13 cellular contexts compared by ENCODE assay signal in the genomic region with DNA sequence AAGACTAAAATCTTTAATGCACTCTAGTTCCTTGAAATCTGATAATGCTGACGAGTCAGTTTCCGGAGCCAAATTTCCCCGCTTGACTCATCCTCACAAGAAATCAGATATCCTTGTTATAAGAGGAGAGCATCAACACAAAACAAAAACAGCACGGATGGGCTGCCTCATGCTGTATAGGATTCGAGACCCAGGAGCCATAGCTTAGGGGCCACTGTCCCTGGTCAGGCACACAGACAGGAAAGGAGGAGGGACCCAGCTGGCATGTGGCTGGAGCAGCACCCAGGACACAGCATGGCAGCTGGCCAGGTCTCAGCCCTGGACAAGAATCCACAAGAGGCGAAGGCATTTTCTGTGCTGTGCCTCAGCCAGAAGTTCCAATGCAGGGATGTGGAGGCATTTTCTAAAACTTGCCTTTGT.
A peak's percentile ranks its signal among the peaks of the same experiment; 100 is the strongest.
DNase-seq lines count a peak whose midpoint lies in the region; ATAC-seq, FAIRE-seq and TF ChIP-seq lines count a peak whose summit lies in the region.
"Had no signal": no experiment of that assay in that cellular context is flagged by ENCODE, and none has a peak within 500 bp of the region (broad histone marks: within the 10 kb centered on the region; RNA-seq: fewer than 3 reads in every experiment).

No MANE protein-coding gene starts in this region.

- H3K27me3 Mint-ChIP-seq in Calu3 (ENCODE audit: unreplicated experiment): no peaks in the 10 kb centered on the region
- H3K27me3 Mint-ChIP-seq: progenitor cell of endocrine pancreas had no signal

- no peaks in the 10 kb centered on the region for H3K9me1 ChIP-seq in K562 (ENCODE audit: control insufficient read depth, insufficient read depth, low read length)

- no peaks in the 10 kb centered on the region for H4K20me1 ChIP-seq in K562 (replicated peaks; ENCODE audit: control insufficient read depth, insufficient read depth, low read length)

- WGBS in K562 (ENCODE audit: insufficient coverage, low coverage, missing lambda C conversion rate): 5% methylated on average over 6 of the region's 6 CpGs
- 64 to 82% (median 69%) methylated on average over 5 to 6 of the region's 6 CpGs for WGBS in spleen, 5 donors

- H3K9ac ChIP-seq in K562 (ENCODE audit: insufficient read depth in 1 of 2, low read depth in 2 of 2, low read length in 2 of 2): no peak overlapping the region

- peaks cover 2% of the 10 kb centered on the region for H3K9me3 Mint-ChIP-seq in Calu3 (ENCODE audit: low read depth, unreplicated experiment)
- H3K9me3 Mint-ChIP-seq: activated T-cell treated with anti-CD3 and anti-CD28 coated beads, Interleukin-2, amount 50 U/mL, for 4 hours had no signal

- TF ChIP-seq RAD21 in K562 (CRISPR knock-in tag; conservative IDR thresholded peaks at IDR 0.05 in 1 of 2, IDR thresholded peaks at IDR 0.05 in 1 of 2): no peak

- CTCF ChIA-PET in K562 (lab: Yijun Ruan, JAX; ENCODE audit: low intra/inter-chr PET ratio) (no interaction called here), Calu3 (lab: Charles Lee) (interaction anchor here (0.7 kb wide), 1 partner anchor 98 kb away, joined by 3 read pairs; no protein-coding TSS in a partner anchor)

- no peak for TF ChIP-seq POLR2A in H54 (IDR thresholded peaks at IDR 0.05; ENCODE audit: low read depth, low read length)
- no peak for TF ChIP-seq POLR2A in K562 (conservative IDR thresholded peaks at IDR 0.05)
- TF ChIP-seq POLR2A in spleen (IDR thresholded peaks at IDR 0.05): no peak
- no peak for TF ChIP-seq POLR2A in GM18505 (IDR thresholded peaks at IDR 0.05; ENCODE audit: borderline replicate concordance, extremely low read depth, insufficient read depth, insufficient read length)

- H3K9me3 ChIP-seq in K562 (replicated peaks; ENCODE audit: control insufficient read depth, insufficient read depth, low read depth, low read length) (no peaks in the 10 kb centered on the region), spleen (peaks cover 0 to 15% (median 11%) of the 10 kb centered on the region in 8 donors)

- in situ Hi-C loops in K562 (cut with MboI): no loop called here

- intact Hi-C loops in K562 (cut with micrococcal nuclease) (no loop called here), spleen (cut with DNase I; ENCODE audit: low total_unique reads) (loop anchor here (5.0 kb wide), 1 partner anchor 172 kb away; no protein-coding TSS in a partner anchor), Calu3 (cut with micrococcal nuclease; ENCODE audit: unreplicated experiment) (no loop called here)

- DNase-seq in H54 (ENCODE audit: insufficient read length, low spot score): peak; percentile 21
- DNase-seq in K562 (ENCODE audit: extremely low read depth in 1 of 4, low spot score in 3 of 4): no peak
- DNase-seq in hypothalamus (lab: John Stamatoyannopoulos, UW): peak in 41 of 51 donors; percentile 15 to 84 (median 54)
- no peak for DNase-seq in spleen
- DNase-seq in DMS79 (lab: John Stamatoyannopoulos, UW): no peak
- no peak for DNase-seq in DMS79 treated with DMSO at 0.1 percent for 48 hours (lab: John Stamatoyannopoulos, UW)
- DNase-seq in Calu3: no peak
- DNase-seq: activated T-cell treated with anti-CD3 and anti-CD28 coated beads, Interleukin-2, amount 50 U/mL, for 4 hours; NCI-H2107; stimulated activated naive CD4-positive, alpha-beta T cell; SW 1271 had no signal

- POLR2A ChIA-PET in K562 (lab: Yijun Ruan, JAX): no interaction called here

- H3K4me3 ChIP-seq in K562 (no peak overlapping the region), spleen (no peak overlapping the region)

- peaks cover 30% of the 10 kb centered on the region for H3K4me1 Mint-ChIP-seq in Calu3 (ENCODE audit: low read depth, unreplicated experiment)

- TF ChIP-seq CTCF in K562 (IDR thresholded peaks at IDR 0.05 in 2 of 3, conservative IDR thresholded peaks at IDR 0.05 in 1 of 3; ENCODE audit: insufficient read depth in 2 of 3, low read depth in 1 of 3, low read length in 3 of 3) (no peak), spleen (IDR thresholded peaks at IDR 0.05 in 8 of 11, conservative IDR thresholded peaks at IDR 0.05 in 3 of 11) (no peak), Calu3 (IDR thresholded peaks at IDR 0.05; ENCODE audit: unreplicated experiment) (no peak)

- H2AFZ ChIP-seq in K562 (ENCODE audit: low read depth, low read length): no peak overlapping the region

- BruUV-seq in K562 (replicated peaks; lab: Mats Ljungman, UMichigan) (no TSS peak), Calu3 (replicated peaks; lab: Mats Ljungman, UMichigan) (no TSS peak)

- H3K27me3 ChIP-seq in K562 (ENCODE audit: control insufficient read depth in 2 of 2, insufficient read depth in 2 of 2, low read length in 2 of 2) (no peaks in the 10 kb centered on the region; a peak in 1 of 5 replicates), spleen (replicated peaks in 1 of 7) (peaks cover 0 to 8% (median 0%) of the 10 kb centered on the region in 7 donors)

- no peak overlapping the region for H3K4me3 Mint-ChIP-seq in Calu3 (ENCODE audit: low read depth, unreplicated experiment)
- H3K4me3 Mint-ChIP-seq: activated T-cell treated with anti-CD3 and anti-CD28 coated beads, Interleukin-2, amount 50 U/mL, for 4 hours had no signal

- H3K36me3 ChIP-seq in K562 (ENCODE audit: control insufficient read depth, insufficient read depth, low read length) (no peaks in the 10 kb centered on the region), spleen (no peaks in the 10 kb centered on the region)

- no peak overlapping the region for H3K27ac Mint-ChIP-seq in Calu3 (ENCODE audit: unreplicated experiment)
- H3K27ac Mint-ChIP-seq: progenitor cell of endocrine pancreas had no signal

- no peaks in the 10 kb centered on the region for H3K36me3 Mint-ChIP-seq in Calu3 (ENCODE audit: insufficient read depth, unreplicated experiment)

- FAIRE-seq in H54 (lab: Jason Lieb, UNC) (no peak), K562 (lab: Jason Lieb, UNC) (no peak)

- H3K79me2 ChIP-seq in K562 (ENCODE audit: control insufficient read depth, insufficient read depth, low read length): no peaks in the 10 kb centered on the region

- no peak overlapping the region for H3K4me2 ChIP-seq in K562 (ENCODE audit: insufficient read depth, low read length)

- H3K27ac ChIP-seq in K562 (ENCODE audit: extremely low read depth, low read depth, low read length) (no peak overlapping the region), spleen (peak overlapping the region in 7 of 8 donors; percentile 1 to 74 (median 39))

- no peak for TF ChIP-seq EP300 in K562 (IDR thresholded peaks at IDR 0.05; ENCODE audit: low read length)

- no peaks in the 10 kb centered on the region for H3K4me1 ChIP-seq in K562 (replicated peaks in 1 of 2; ENCODE audit: control insufficient read depth in 2 of 2, insufficient read depth in 2 of 2, low read length in 2 of 2)
- peaks cover 8 to 52% (median 30%) of the 10 kb centered on the region in 6 donors for H3K4me1 ChIP-seq in spleen

- ATAC-seq in K562 (no peak), GM18505 (IDR thresholded peaks at IDR 0.05; ENCODE audit: unreplicated experiment) (no peak)

TF ChIP-seq in K562, 482 proteins besides CTCF, POLR2A, EP300 and RAD21:
- no peak for TF ChIP-seq TSHZ1 (CRISPR knock-in tag; IDR thresholded peaks at IDR 0.05)
- peak; percentile 71 for TF ChIP-seq MAFG (tag; conservative IDR thresholded peaks at IDR 0.05)
- TF ChIP-seq MTA3 (IDR thresholded peaks at IDR 0.05; ENCODE audit: borderline replicate concordance): no peak
- peak; percentile 63; the same call in 1 of the 2 replicates for TF ChIP-seq MAFF (IDR thresholded peaks at IDR 0.05; ENCODE audit: low read length)
- peak; percentile 71 for TF ChIP-seq C11orf30 (IDR thresholded peaks at IDR 0.05; ENCODE audit: low read depth)
- TF ChIP-seq ZNF316 (IDR thresholded peaks at IDR 0.05): peak; percentile 69
- no peak for TF ChIP-seq XRCC4 (IDR thresholded peaks at IDR 0.05; ENCODE audit: extremely low read depth, insufficient read depth, insufficient read length)
- TF ChIP-seq FOSL1 (tag; conservative IDR thresholded peaks at IDR 0.05): peak; percentile 60
- TF ChIP-seq MAFK (IDR thresholded peaks at IDR 0.05; ENCODE audit: low read length): peak; percentile 54; the same call in 1 of the 2 replicates
- no peak for TF ChIP-seq CCNT2 (IDR thresholded peaks at IDR 0.05; ENCODE audit: borderline replicate concordance, extremely low read depth, insufficient read length, low read depth, low read length)
TF ChIP-seq in K562: peak in this region for 6.

Comparison
In these comparisons a context has a peak if more than half of its experiments do, and no peak if none do; other contexts are left out.
1. DNase-seq: peak in H54 (single experiment) and hypothalamus (41 of 51); none in K562 (0 of 4), spleen (single experiment), DMS79 (single experiment), DMS79 treated with DMSO at 0.1 percent for 48 hours (single experiment) and Calu3 (single experiment).